Comparison of ENCODE assay signal across 10 cellular contexts in the genomic region with DNA sequence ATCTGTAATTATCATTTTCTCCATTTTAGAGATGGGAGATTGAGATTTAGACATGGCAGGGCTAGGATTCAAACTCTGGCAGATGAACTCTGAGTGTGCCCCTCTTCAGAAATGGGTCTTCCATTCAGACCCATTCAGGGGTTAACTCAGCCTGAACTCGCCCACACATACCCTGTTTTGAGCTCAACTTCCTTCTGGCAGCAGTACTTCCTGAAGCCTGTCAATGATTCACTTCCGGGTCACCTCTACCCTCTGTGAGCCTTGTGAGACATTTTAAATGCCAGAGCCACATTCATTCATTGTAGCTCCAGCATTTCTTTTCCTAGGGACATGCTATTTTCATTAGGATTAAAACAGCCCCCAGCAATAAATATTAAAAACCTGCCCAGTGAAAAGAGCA.
DNase-seq lines count a peak whose midpoint lies in the region; ATAC-seq and TF ChIP-seq lines count a peak whose summit lies in the region.
"Had no signal": no experiment of that assay in that cellular context is flagged by ENCODE, and none has a peak within 500 bp of the region (broad histone marks: within the 10 kb centered on the region; RNA-seq: fewer than 3 reads in every experiment).

No MANE protein-coding gene starts in this region.

- peaks cover 56% of the 10 kb centered on the region for H3K4me1 Mint-ChIP-seq in activated CD4-positive, alpha-beta memory T cell treated with anti-CD3 and anti-CD28 coated beads, Interleukin-2, amount 10 ng/mL, durations not matched to agents 7 days and 5 days

- H3K36me3 ChIP-seq in spleen: no peaks in the 10 kb centered on the region
- no peaks in the 10 kb centered on the region for H3K36me3 ChIP-seq in breast epithelium
- H3K36me3 ChIP-seq: HAP-1 had no signal

- no peak for TF ChIP-seq CTCF in spleen (IDR thresholded peaks at IDR 0.05 in 8 of 11, conservative IDR thresholded peaks at IDR 0.05 in 3 of 11)
- TF ChIP-seq CTCF in breast epithelium (IDR thresholded peaks at IDR 0.05): no peak

- H3K9me3 Mint-ChIP-seq in activated CD4-positive, alpha-beta memory T cell treated with anti-CD3 and anti-CD28 coated beads, Interleukin-2, amount 10 ng/mL, durations not matched to agents 7 days and 5 days: peaks cover 18% of the 10 kb centered on the region

- H3K27ac Mint-ChIP-seq in activated CD4-positive, alpha-beta memory T cell treated with anti-CD3 and anti-CD28 coated beads, Interleukin-2, amount 10 ng/mL, durations not matched to agents 7 days and 5 days: peak overlapping the region; percentile 93

- CTCF ChIA-PET in activated CD4-positive, alpha-beta memory T cell treated with anti-CD3 and anti-CD28 coated beads, Interleukin-2, amount 10 ng/mL, durations not matched to agents 7 days and 5 days (lab: Charles Lee): interaction anchor here (0.6 to 1.9 kb wide), 3 partner anchors 8 to 164 kb away, joined by 3 to 4 read pairs (median 3); no protein-coding TSS in a partner anchor

- H3K4me3 Mint-ChIP-seq in activated CD4-positive, alpha-beta memory T cell treated with anti-CD3 and anti-CD28 coated beads, Interleukin-2, amount 10 ng/mL, durations not matched to agents 7 days and 5 days: no peak overlapping the region

- ATAC-seq in HG03354 (IDR thresholded peaks at IDR 0.05; ENCODE audit: poor library complexity, severe bottlenecking, unreplicated experiment): peak; percentile 33

- intact Hi-C loops in spleen (cut with DNase I; ENCODE audit: low total_unique reads) (no loop called here), breast epithelium (cut with DNase I; ENCODE audit: low total_unique reads) (loop anchor here (10.0 kb wide), 1 partner anchor 433 kb away; no protein-coding TSS in a partner anchor)

- WGBS in spleen, 5 donors: 52 to 71% (median 68%) methylated on average over 2 of the region's 2 CpGs

- H3K4me3 ChIP-seq in spleen (no peak overlapping the region), breast epithelium (no peak overlapping the region)
- H3K4me3 ChIP-seq: HAP-1, lung had no signal

- no peaks in the 10 kb centered on the region for H3K4me1 ChIP-seq in spleen
- H3K4me1 ChIP-seq in breast epithelium: no peaks in the 10 kb centered on the region
- H3K4me1 ChIP-seq: HAP-1 had no signal

- no peak overlapping the region for H3K27ac ChIP-seq in spleen
- no peak overlapping the region for H3K27ac ChIP-seq in breast epithelium

- DNase-seq in DMS53 (lab: John Stamatoyannopoulos, UW) (peak; percentile 24), DMS53 treated with DMSO at 0.1 percent for 48 hours (lab: John Stamatoyannopoulos, UW; ENCODE audit: unreplicated experiment) (no peak), left kidney (ENCODE audit: low read depth, low spot score) (peak; percentile 33), spleen (no peak), breast epithelium (ENCODE audit: low spot score in 2 of 2) (no peak), NCI-H446 treated with DMSO at 0.1 percent for 48 hours (lab: John Stamatoyannopoulos, UW) (no peak)
- peak; percentile 31 for DNase-seq in activated CD4-positive, alpha-beta memory T cell treated with anti-CD3 and anti-CD28 coated beads, Interleukin-2, amount 10 ng/mL, durations not matched to agents 7 days and 5 days

- H3K27me3 ChIP-seq in spleen (replicated peaks in 1 of 7) (no peaks in the 10 kb centered on the region), breast epithelium (no peaks in the 10 kb centered on the region)

- no peaks in the 10 kb centered on the region for H3K27me3 Mint-ChIP-seq in activated CD4-positive, alpha-beta memory T cell treated with anti-CD3 and anti-CD28 coated beads, Interleukin-2, amount 10 ng/mL, durations not matched to agents 7 days and 5 days

- POLR2A ChIA-PET in activated CD4-positive, alpha-beta memory T cell treated with anti-CD3 and anti-CD28 coated beads, Interleukin-2, amount 10 ng/mL, durations not matched to agents 7 days and 5 days (lab: Charles Lee): interaction anchor here (0.9 to 1.5 kb wide), 4 partner anchors 210 to 323 kb away, joined by 3 to 6 read pairs (median 3); no protein-coding TSS in a partner anchor

- TF ChIP-seq POLR2A in spleen (IDR thresholded peaks at IDR 0.05) (no peak), breast epithelium (IDR thresholded peaks at IDR 0.05) (no peak)

- H3K9me3 ChIP-seq in spleen (peaks cover 0 to 3% (median 0%) of the 10 kb centered on the region in 8 donors), breast epithelium (no peaks in the 10 kb centered on the region)
- H3K9me3 ChIP-seq: HAP-1 had no signal

- H3K36me3 Mint-ChIP-seq in activated CD4-positive, alpha-beta memory T cell treated with anti-CD3 and anti-CD28 coated beads, Interleukin-2, amount 10 ng/mL, durations not matched to agents 7 days and 5 days (ENCODE audit: low read depth): peaks cover 25% of the 10 kb centered on the region

Comparison
In these comparisons a context has a peak if more than half of its experiments do, and no peak if none do; other contexts are left out.
1. DNase-seq: peak in DMS53 (single experiment), activated CD4-positive, alpha-beta memory T cell treated with anti-CD3 and anti-CD28 coated beads, Interleukin-2, amount 10 ng/mL, durations not matched to agents 7 days and 5 days (single experiment) and left kidney (single experiment); none in DMS53 treated with DMSO at 0.1 percent for 48 hours (single experiment), spleen (single experiment), breast epithelium (0 of 2) and NCI-H446 treated with DMSO at 0.1 percent for 48 hours (single experiment).